In the genomic region with DNA sequence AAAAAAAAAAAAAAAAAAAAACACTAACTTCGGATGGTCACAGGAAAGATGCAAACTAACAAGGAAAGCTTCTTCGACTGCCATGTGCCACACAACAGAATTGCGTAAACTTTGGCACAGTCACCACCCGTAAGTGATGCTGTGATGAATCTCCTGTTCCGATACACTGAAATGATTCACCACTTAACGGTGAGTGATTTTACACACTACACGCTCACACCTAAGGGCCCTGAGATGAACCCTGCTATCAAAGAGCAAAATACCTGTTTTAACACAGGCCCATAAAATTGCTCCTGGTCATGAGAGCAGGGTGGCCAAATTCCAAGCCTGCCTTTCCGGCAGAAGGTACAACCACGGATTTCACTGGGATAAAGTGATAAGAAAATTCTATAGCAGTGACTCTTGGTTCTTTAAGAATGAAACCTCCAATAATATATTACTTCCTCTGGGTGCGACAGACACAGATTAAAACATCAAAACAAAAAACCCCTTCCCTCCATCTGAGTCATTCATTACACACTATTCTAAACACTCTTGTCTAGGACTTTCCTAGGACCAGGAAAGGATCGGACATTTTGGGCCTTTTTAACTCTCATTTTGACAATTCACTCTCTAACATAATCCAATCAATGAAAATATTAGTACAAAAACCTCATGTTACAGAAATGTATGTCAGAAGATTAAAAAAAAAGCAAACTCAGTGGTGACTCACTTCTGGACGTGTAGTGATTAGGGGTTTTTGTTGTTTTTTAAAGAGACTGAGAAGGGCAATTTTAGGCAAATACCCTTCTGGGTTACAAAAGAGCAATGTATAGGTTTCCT, we compare ENCODE assay signal across 8 cellular contexts. TPM values are rescaled to one million over a fixed set of nuclear protein-coding genes. Genes with fewer than 3 reads are reported as not detected.
DNase-seq lines count a peak whose midpoint lies in the region; ATAC-seq, FAIRE-seq and TF ChIP-seq lines count a peak whose summit lies in the region.

No MANE protein-coding gene starts in this region.

- H3K9me3 Mint-ChIP-seq in activated naive CD8-positive, alpha-beta T cell treated with anti-CD3 and anti-CD28 coated beads, Interleukin-2, amount 50 U/mL, for 24 hours = peaks cover 4% of the 10 kb centered on the region

- H3K9me3 ChIP-seq in mesodermal cell (ENCODE audit: control insufficient read depth, low read length) = no peaks in the 10 kb centered on the region

- peak; percentile 78 for FAIRE-seq in H54 (lab: Jason Lieb, UNC)

- H3K4me1 ChIP-seq in mesodermal cell (ENCODE audit: control insufficient read depth, insufficient read depth, low read length, poor library complexity, severe bottlenecking) = peaks cover 59% of the 10 kb centered on the region

- ATAC-seq in GM18499 (IDR thresholded peaks at IDR 0.05; ENCODE audit: insufficient read depth, unreplicated experiment) = peak; percentile 46
- peak; percentile 78 for ATAC-seq in activated naive CD8-positive, alpha-beta T cell treated with anti-CD3 and anti-CD28 coated beads, Interleukin-2, amount 50 U/mL, for 24 hours

- peak overlapping the region; percentile 95 for H3K27ac Mint-ChIP-seq in activated naive CD8-positive, alpha-beta T cell treated with anti-CD3 and anti-CD28 coated beads, Interleukin-2, amount 50 U/mL, for 24 hours

- H3K4me1 Mint-ChIP-seq in activated naive CD8-positive, alpha-beta T cell treated with anti-CD3 and anti-CD28 coated beads, Interleukin-2, amount 50 U/mL, for 24 hours = peaks cover 34% of the 10 kb centered on the region

- TF ChIP-seq POLR2A in H54 (IDR thresholded peaks at IDR 0.05; ENCODE audit: low read depth, low read length) = no peak

- peak overlapping the region; percentile 77 for H3K4me3 Mint-ChIP-seq in activated naive CD8-positive, alpha-beta T cell treated with anti-CD3 and anti-CD28 coated beads, Interleukin-2, amount 50 U/mL, for 24 hours

- no peak overlapping the region for H3K4me3 ChIP-seq in mesodermal cell (ENCODE audit: extremely low read depth, insufficient read depth, low read length, poor library complexity, severe bottlenecking)

- H3K36me3 ChIP-seq in mesodermal cell (ENCODE audit: control insufficient read depth, insufficient read depth, low read length) = no peaks in the 10 kb centered on the region

- DNase-seq in H54 (ENCODE audit: insufficient read length, low spot score) (peak; percentile 63), M059J (ENCODE audit: low read depth) (peak; percentile 71), HuH-7.5 (ENCODE audit: low spot score) (no peak), amygdala (lab: John Stamatoyannopoulos, UW) (no peak), COLO668 (lab: John Stamatoyannopoulos, UW; ENCODE audit: unreplicated experiment) (no peak)
- no peak for DNase-seq in activated naive CD8-positive, alpha-beta T cell treated with anti-CD3 and anti-CD28 coated beads, Interleukin-2, amount 50 U/mL, for 24 hours

- WGBS in mesodermal cell (ENCODE audit: insufficient coverage in 2 of 2), 2 experiments = 86 to 89% methylated on average over 8 to 10 of the region's 12 CpGs

- peak overlapping the region; percentile 88 for H3K27ac ChIP-seq in mesodermal cell (ENCODE audit: low read depth, low read length, severe bottlenecking)

- H3K27me3 Mint-ChIP-seq in activated naive CD8-positive, alpha-beta T cell treated with anti-CD3 and anti-CD28 coated beads, Interleukin-2, amount 50 U/mL, for 24 hours = no peaks in the 10 kb centered on the region

- H3K36me3 Mint-ChIP-seq in activated naive CD8-positive, alpha-beta T cell treated with anti-CD3 and anti-CD28 coated beads, Interleukin-2, amount 50 U/mL, for 24 hours (ENCODE audit: low read depth) = peaks cover 14% of the 10 kb centered on the region

RNA-seq across cellular contexts. Expression of a gene that starts 28.3 kb away (rescaled TPM):
- 4.8 and 10.0 TPM in 2 replicates for total RNA-seq in M059J (2014; rRNA removed; shearing (Covaris generic))
- 22.6 TPM for polyA plus RNA-seq in mesodermal cell (2013, experiment 1 of 2)
- 15.3 TPM for polyA plus RNA-seq in mesodermal cell (2013, experiment 2 of 2)

Comparison
In these comparisons a context has a peak if more than half of its experiments do, and no peak if none do; other contexts are left out.
1. DNase-seq: peak in H54 (single experiment) and M059J (single experiment); none in activated naive CD8-positive, alpha-beta T cell treated with anti-CD3 and anti-CD28 coated beads, Interleukin-2, amount 50 U/mL, for 24 hours (single experiment), HuH-7.5 (single experiment), amygdala (0 of 56) and COLO668 (single experiment).